23 cellular contexts compared by ENCODE assay signal in genomic region chr14:99211410-99211809, GRCh38.
A peak's percentile ranks its signal among the peaks of the same experiment; 100 is the strongest.
DNase-seq lines count a peak whose midpoint lies in the region; ATAC-seq, FAIRE-seq and TF ChIP-seq lines count a peak whose summit lies in the region.
"Had no signal": no experiment of that assay in that cellular context is flagged by ENCODE, and none has a peak within 500 bp of the region (broad histone marks: within the 10 kb centered on the region; RNA-seq: fewer than 3 reads in every experiment).

No MANE protein-coding gene starts in this region.

- H3K79me1 ChIP-seq in H1 (ENCODE audit: low read depth, low read length), result peaks cover 13% of the 10 kb centered on the region

- no peak overlapping the region for H2AFZ ChIP-seq in H1 (ENCODE audit: low read length)

- peaks cover 100% of the 10 kb centered on the region for H4K20me1 ChIP-seq in BLaER1
- H4K20me1 ChIP-seq in H1 (replicated peaks in 1 of 2; ENCODE audit: control insufficient read depth in 1 of 2, insufficient read depth in 2 of 2, low read length in 2 of 2), result peaks cover 0 to 3% of the 10 kb centered on the region in 2 experiments

- H2BK15ac ChIP-seq in H1 (ENCODE audit: low read length), result 0 out of 2 replicates have a peak overlapping the region, but pooled peaks have one; percentile 46

- peak overlapping the region; percentile 42; the same call in 1 of the 2 replicates for H3K18ac ChIP-seq in H1 (ENCODE audit: extremely low read depth, low read length)

- TF ChIP-seq POLR2A in H1 (IDR thresholded peaks at IDR 0.05; ENCODE audit: control extremely low read depth in 1 of 2, low read depth in 2 of 2, low read length in 2 of 2) (no peak), body of pancreas (IDR thresholded peaks at IDR 0.05) (no peak)

- intact Hi-C loops in activated CD4-positive, alpha-beta memory T cell treated with anti-CD3 and anti-CD28 coated beads for 36 hours (cut with micrococcal nuclease), result no loop called here
- intact Hi-C loops in body of pancreas (cut with DNase I), result no loop called here

- no peak overlapping the region for H3K4ac ChIP-seq in H1 (replicated peaks; ENCODE audit: insufficient read length, low read depth, low read length)

- H3K4me1 Mint-ChIP-seq in T-helper 2 cell treated with Interferon-gamma antibody and Interleukin-4, amounts not matched to agents 5 μg/mL and 100 μg/mL, for 36 hours (ENCODE audit: low read depth), result peaks cover 86% of the 10 kb centered on the region
- peaks cover 100% of the 10 kb centered on the region for H3K4me1 Mint-ChIP-seq in activated CD4-positive, alpha-beta memory T cell treated with anti-CD3 and anti-CD28 coated beads for 36 hours (ENCODE audit: low read depth)
- H3K4me1 Mint-ChIP-seq: B cell had no signal

- no peaks in the 10 kb centered on the region for H3K27me3 Mint-ChIP-seq in T-helper 2 cell treated with Interferon-gamma antibody and Interleukin-4, amounts not matched to agents 5 μg/mL and 100 μg/mL, for 36 hours (ENCODE audit: low read depth)
- no peaks in the 10 kb centered on the region for H3K27me3 Mint-ChIP-seq in activated CD4-positive, alpha-beta memory T cell treated with anti-CD3 and anti-CD28 coated beads for 36 hours
- H3K27me3 Mint-ChIP-seq: B cell had no signal

- H3K23me2 ChIP-seq in H1 (ENCODE audit: low read depth, low read length), result no peaks in the 10 kb centered on the region

- TF ChIP-seq RAD21 in H1 (IDR thresholded peaks at IDR 0.05 in 1 of 2, conservative IDR thresholded peaks at IDR 0.05 in 1 of 2; ENCODE audit: low read depth in 2 of 2, low read length in 2 of 2), result no peak

- H2BK120ac ChIP-seq in H1 (replicated peaks; ENCODE audit: low read depth, low read length), result no peak overlapping the region

- DNase-seq in T-helper 2 cell treated with Interferon-gamma antibody and Interleukin-4, amounts not matched to agents 5 μg/mL and 100 μg/mL, for 36 hours (ENCODE audit: low spot score), result no peak
- DNase-seq in T-helper 2 cell (no peak), H1 (ENCODE audit: low read depth in 1 of 2, low spot score in 2 of 2) (no peak), body of pancreas (no peak), Ammon's horn (ENCODE audit: low spot score) (no peak), omental fat pad (ENCODE audit: low spot score) (no peak)
- DNase-seq in activated CD4-positive, alpha-beta memory T cell treated with anti-CD3 and anti-CD28 coated beads for 36 hours, result no peak
- DNase-seq: activated CD4-positive, CD25-positive, alpha-beta regulatory T cell treated with anti-CD3 and anti-CD28 coated beads, Interleukin-2, amount 50 U/mL, for 72 hours; amniotic stem cell; heart right ventricle; left ventricle myocardium inferior; midbrain; NCI-H2107; NCI-H510A; Peyer's patch; stimulated activated CD4-positive, alpha-beta T cell treated with anti-CD3 and anti-CD28 coated beads, Interleukin-2, amount 100 ng/mL, for 48 hours; stomach; T1000; upper lobe of left lung had no signal

- POLR2A ChIA-PET in activated CD4-positive, alpha-beta memory T cell treated with anti-CD3 and anti-CD28 coated beads for 36 hours (lab: Charles Lee), result no interaction called here
- POLR2A ChIA-PET in H1 (lab: Charles Lee; ENCODE audit: partially characterized antibody), result interaction anchor here (0.7 kb wide), 1 partner anchor 35 kb away, joined by 3 read pairs; no protein-coding TSS in a partner anchor

- peak overlapping the region; percentile 76 for H3K27ac Mint-ChIP-seq in T-helper 2 cell treated with Interferon-gamma antibody and Interleukin-4, amounts not matched to agents 5 μg/mL and 100 μg/mL, for 36 hours
- peak overlapping the region; percentile 91 for H3K27ac Mint-ChIP-seq in activated CD4-positive, alpha-beta memory T cell treated with anti-CD3 and anti-CD28 coated beads for 36 hours
- H3K27ac Mint-ChIP-seq: B cell had no signal

- no peak overlapping the region for H3K23ac ChIP-seq in H1 (ENCODE audit: insufficient read length)

- TF ChIP-seq CTCF in H1 (IDR thresholded peaks at IDR 0.05; ENCODE audit: control extremely low read depth in 1 of 3, insufficient read depth in 1 of 3, low read depth in 1 of 3, low read length in 3 of 3), result no peak
- TF ChIP-seq CTCF in body of pancreas (IDR thresholded peaks at IDR 0.05), result no peak
- no peak for TF ChIP-seq CTCF in omental fat pad (IDR thresholded peaks at IDR 0.05)

- peaks cover 55% of the 10 kb centered on the region for H3K4me1 ChIP-seq in BLaER1
- H3K4me1 ChIP-seq in H1 (replicated peaks in 1 of 4; ENCODE audit: control insufficient read depth in 3 of 4, insufficient read depth in 4 of 4, low read length in 3 of 4), result peaks cover 0 to 13% (median 0%) of the 10 kb centered on the region in 4 experiments; a peak in 3 of 7 replicates
- H3K4me1 ChIP-seq in body of pancreas, result no peaks in the 10 kb centered on the region
- H3K4me1 ChIP-seq: heart right ventricle, left ventricle myocardium inferior had no signal

- no peaks in the 10 kb centered on the region for H3K9me3 Mint-ChIP-seq in T-helper 2 cell treated with Interferon-gamma antibody and Interleukin-4, amounts not matched to agents 5 μg/mL and 100 μg/mL, for 36 hours
- H3K9me3 Mint-ChIP-seq in activated CD4-positive, alpha-beta memory T cell treated with anti-CD3 and anti-CD28 coated beads for 36 hours, result no peaks in the 10 kb centered on the region

- H2AK5ac ChIP-seq in H1 (ENCODE audit: low read depth, low read length), result peak overlapping the region; percentile 94; the same call in 1 of the 2 replicates

- no peak for ATAC-seq in body of pancreas
- no peak for ATAC-seq in omental fat pad (ENCODE audit: low FRiP score)
- ATAC-seq: heart right ventricle had no signal

- no peak overlapping the region for H2BK20ac ChIP-seq in H1 (ENCODE audit: low read length)

- peaks cover 0 to 18% of the 10 kb centered on the region in 2 experiments; a peak in 2 of 4 replicates for H3K79me2 ChIP-seq in H1 (ENCODE audit: control insufficient read depth in 1 of 2, insufficient read depth in 2 of 2, low read length in 2 of 2)

- H3K27ac ChIP-seq in BLaER1, result no peak overlapping the region
- no peak overlapping the region for H3K27ac ChIP-seq in H1 (ENCODE audit: low read depth, low read length)
- H3K27ac ChIP-seq in body of pancreas, result no peak overlapping the region
- H3K27ac ChIP-seq: epithelial cell of prostate, heart right ventricle, left ventricle myocardium inferior, Peyer's patch, stomach, upper lobe of left lung had no signal

- CTCF ChIA-PET in activated CD4-positive, alpha-beta memory T cell treated with anti-CD3 and anti-CD28 coated beads for 36 hours (lab: Charles Lee), result interaction anchor here (1.2 kb wide), 1 partner anchor 19 kb away, joined by 4 read pairs; no protein-coding TSS in a partner anchor
- CTCF ChIA-PET in H1 (lab: Charles Lee; ENCODE audit: partially characterized antibody), result interaction anchor here (0.6 to 1.7 kb wide), 5 partner anchors 9 to 22 kb away, joined by 3 to 5 read pairs (median 3); no protein-coding TSS in a partner anchor

- H3K27me3 ChIP-seq in BLaER1 (no peaks in the 10 kb centered on the region), H1 (replicated peaks in 1 of 4; ENCODE audit: control insufficient read depth in 3 of 4, extremely low read depth in 1 of 4, insufficient read depth in 3 of 4, low read length in 3 of 4) (no peaks in the 10 kb centered on the region), body of pancreas (no peaks in the 10 kb centered on the region)
- H3K27me3 ChIP-seq: Peyer's patch, upper lobe of left lung had no signal

- H2BK5ac ChIP-seq in H1 (ENCODE audit: low read depth, low read length), result peak overlapping the region; percentile 86

- H4K5ac ChIP-seq in H1 (ENCODE audit: insufficient read length, low read depth, low read length), result no peak overlapping the region

- peak overlapping the region; percentile 65 for H3K4me2 ChIP-seq in BLaER1
- no peak overlapping the region for H3K4me2 ChIP-seq in H1 (ENCODE audit: insufficient read depth in 1 of 2, low read depth in 2 of 2, low read length in 2 of 2)
- H3K4me2 ChIP-seq: smooth muscle cell had no signal

- H3K4me3 ChIP-seq in BLaER1 (no peak overlapping the region), H1 (ENCODE audit: extremely low read depth in 1 of 4, insufficient read depth in 2 of 4, low read depth in 3 of 4, low read length in 4 of 4) (no peak overlapping the region), body of pancreas (no peak overlapping the region)
- H3K4me3 ChIP-seq: heart right ventricle, left ventricle myocardium inferior, Peyer's patch, smooth muscle cell, stomach, upper lobe of left lung had no signal

- H3K36me3 ChIP-seq in BLaER1 (peaks cover 14% of the 10 kb centered on the region), H1 (ENCODE audit: control insufficient read depth in 2 of 4, insufficient read depth in 4 of 4, low read length in 3 of 4) (no peaks in the 10 kb centered on the region), body of pancreas (replicated peaks in 1 of 2; ENCODE audit: insufficient read depth in 1 of 2, low read depth in 2 of 2) (no peaks in the 10 kb centered on the region)
- H3K36me3 ChIP-seq: heart right ventricle, left ventricle myocardium inferior, Peyer's patch, stomach, upper lobe of left lung had no signal

- 96% methylated on average over 9 of the region's 9 CpGs; no CpG with 5 or more reads in 1 of the 2 experiments for WGBS in H1 (ENCODE audit: extremely low coverage in 1 of 2, insufficient coverage in 1 of 2, insufficient read length in 1 of 2, insufficient replicate concordance in 2 of 2, low coverage in 1 of 2, low lambda C conversion rate in 2 of 2, missing lambda C conversion rate in 1 of 2), 2 experiments
- 52 to 53% methylated on average over 9 of the region's 9 CpGs for WGBS in body of pancreas, 2 donors

- no peak overlapping the region for H2BK12ac ChIP-seq in H1 (ENCODE audit: low read depth, low read length)

- FAIRE-seq in H1 (lab: Jason Lieb, UNC), result no peak

- peak overlapping the region; percentile 57 for H3K4me3 Mint-ChIP-seq in T-helper 2 cell treated with Interferon-gamma antibody and Interleukin-4, amounts not matched to agents 5 μg/mL and 100 μg/mL, for 36 hours
- no peak overlapping the region for H3K4me3 Mint-ChIP-seq in activated CD4-positive, alpha-beta memory T cell treated with anti-CD3 and anti-CD28 coated beads for 36 hours
- H3K4me3 Mint-ChIP-seq: B cell had no signal

- H3K36me3 Mint-ChIP-seq in T-helper 2 cell treated with Interferon-gamma antibody and Interleukin-4, amounts not matched to agents 5 μg/mL and 100 μg/mL, for 36 hours (ENCODE audit: low read depth), result peaks cover 33% of the 10 kb centered on the region
- H3K36me3 Mint-ChIP-seq in activated CD4-positive, alpha-beta memory T cell treated with anti-CD3 and anti-CD28 coated beads for 36 hours, result peaks cover 21% of the 10 kb centered on the region

- H3K9me3 ChIP-seq in BLaER1 (no peaks in the 10 kb centered on the region), H1 (ENCODE audit: insufficient read depth in 2 of 2, low read depth in 1 of 2, low read length in 1 of 2) (no peaks in the 10 kb centered on the region), body of pancreas (no peaks in the 10 kb centered on the region)
- H3K9me3 ChIP-seq: heart right ventricle, left ventricle myocardium inferior, Peyer's patch, stomach, upper lobe of left lung had no signal

- no peak for TF ChIP-seq EP300 in H1 (IDR thresholded peaks at IDR 0.05; ENCODE audit: borderline replicate concordance in 1 of 2, low read depth in 2 of 2, low read length in 2 of 2)

- H3K9ac ChIP-seq in BLaER1 (no peak overlapping the region), H1 (replicated peaks in 1 of 4; ENCODE audit: extremely low read depth in 1 of 4, low read depth in 3 of 4, low read length in 3 of 4) (no peak overlapping the region)

- no peak overlapping the region for H3K14ac ChIP-seq in H1 (ENCODE audit: insufficient read length)

- H4K8ac ChIP-seq in H1 (ENCODE audit: extremely low read depth, insufficient read depth, low read length), result peak overlapping the region; percentile 57; the same call in 1 of the 2 replicates

- H4K91ac ChIP-seq in H1 (replicated peaks; ENCODE audit: insufficient read length, low read length), result no peak overlapping the region

- H3K56ac ChIP-seq in H1 (replicated peaks; ENCODE audit: insufficient read length, low read depth, low read length), result no peak overlapping the region
